Comparison of ENCODE assay signal across 1 cellular context in genomic region chr1:203267912-203268311, GRCh38.
TF ChIP-seq lines count a peak whose summit lies in the region.

No MANE protein-coding gene starts in this region.

TF ChIP-seq in endothelial cell of umbilical vein, 7 proteins besides CTCF, POLR2A, EP300 and RAD21:
- TF ChIP-seq EZH2 (IDR thresholded peaks at IDR 0.05; ENCODE audit: borderline replicate concordance, low read depth, low read length, severe bottlenecking) (no peak), JUN (IDR thresholded peaks at IDR 0.05; ENCODE audit: borderline replicate concordance, insufficient read depth, insufficient read length, low read depth) (no peak), MYC (IDR thresholded peaks at IDR 0.05; ENCODE audit: low read depth, low read length) (no peak), FOS (IDR thresholded peaks at IDR 0.05; ENCODE audit: borderline replicate concordance, insufficient read depth, low read length) (no peak), GATA2 (IDR thresholded peaks at IDR 0.05; ENCODE audit: insufficient read depth, insufficient read length, low read depth, low read length) (no peak), POLR2AphosphoS5 (IDR thresholded peaks at IDR 0.05; ENCODE audit: insufficient read depth, low read depth, low read length) (no peak)
- TF ChIP-seq, protein P1, sequence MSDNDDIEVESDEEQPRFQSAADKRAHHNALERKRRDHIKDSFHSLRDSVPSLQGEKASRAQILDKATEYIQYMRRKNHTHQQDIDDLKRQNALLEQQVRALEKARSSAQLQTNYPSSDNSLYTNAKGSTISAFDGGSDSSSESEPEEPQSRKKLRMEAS (IDR thresholded peaks at IDR 0.05; ENCODE audit: insufficient read depth, insufficient read length): no peak
